ENCODE assay signal across 1 cellular context in genomic region chr3:53114011-53114400, GRCh38.
A peak's percentile ranks its signal among the peaks of the same experiment; 100 is the strongest.
TF ChIP-seq lines count a peak whose summit lies in the region.

No MANE protein-coding gene starts in this region.

TF ChIP-seq in GM23338, 12 proteins besides CTCF, POLR2A, EP300 and RAD21 (continued from another document):
- 0 out of 2 replicates have a peak, but pooled peaks have one; percentile 64 for TF ChIP-seq ZNF462 (CRISPR knock-in tag; IDR thresholded peaks at IDR 0.05)
TF ChIP-seq in GM23338: peak in this region for 2.
